ENCODE assay signal across 8 cellular contexts in genomic region chr15:65832549-65833364, GRCh38. TPM values are rescaled to one million over a fixed set of nuclear protein-coding genes. Genes with fewer than 3 reads are reported as not detected.
DNase-seq lines count a peak whose midpoint lies in the region; ATAC-seq and TF ChIP-seq lines count a peak whose summit lies in the region.

No MANE protein-coding gene starts in this region.

- H3K4me1 ChIP-seq in effector memory CD4-positive, alpha-beta T cell (ENCODE audit: control insufficient read depth, insufficient read depth, low read length, poor library complexity, severe bottlenecking): peaks cover 51% of the 10 kb centered on the region

- H3K4me3 ChIP-seq in effector memory CD4-positive, alpha-beta T cell (ENCODE audit: insufficient read depth, low read depth, low read length, poor library complexity, severe bottlenecking): peak overlapping the region; percentile 11
- H3K4me3 ChIP-seq in lower leg skin (ENCODE audit: low read depth, poor library complexity, severe bottlenecking): no peak overlapping the region

- no peaks in the 10 kb centered on the region for H3K27me3 ChIP-seq in effector memory CD4-positive, alpha-beta T cell (replicated peaks; ENCODE audit: control insufficient read depth, insufficient read depth, low read length, poor library complexity, severe bottlenecking)

- WGBS in lower leg skin, 2 donors: 3 to 4% methylated on average over 8 of the region's 8 CpGs

- H3K36me3 ChIP-seq in effector memory CD4-positive, alpha-beta T cell (ENCODE audit: control insufficient read depth, insufficient read depth, low read length): no peaks in the 10 kb centered on the region

- no peak for TF ChIP-seq CTCF in lower leg skin (IDR thresholded peaks at IDR 0.05)

- no peaks in the 10 kb centered on the region for H3K9me3 ChIP-seq in effector memory CD4-positive, alpha-beta T cell (ENCODE audit: control insufficient read depth, low read length)

- DNase-seq in CD1c-positive myeloid dendritic cell (ENCODE audit: extremely low spot score) (peak; percentile 84), NCI-H748 (lab: John Stamatoyannopoulos, UW; ENCODE audit: unreplicated experiment) (peak; percentile 99), lower leg skin (ENCODE audit: low spot score in 2 of 2) (peak; percentile 90 to 95)
- DNase-seq in activated CD8-positive, alpha-beta memory T cell treated with anti-CD3 and anti-CD28 coated beads for 24 hours: peak; percentile 78
- DNase-seq in effector memory CD4-positive, alpha-beta T cell: peak; percentile 37 to 55 (median 39)
- DNase-seq in stimulated activated CD4-positive, alpha-beta T cell treated with anti-CD3 and anti-CD28 coated beads, TNF-alpha, amount 100 ng/mL, for 1 hour (ENCODE audit: low read depth in 3 of 3, low spot score in 1 of 3): peak; percentile 8 to 20 (median 15)

- peak overlapping the region; percentile 64 for H3K27ac ChIP-seq in effector memory CD4-positive, alpha-beta T cell (ENCODE audit: insufficient read depth, low read length, poor library complexity, severe bottlenecking)

- TF ChIP-seq POLR2A in lower leg skin (IDR thresholded peaks at IDR 0.05): no peak

- ATAC-seq in HG03442 (IDR thresholded peaks at IDR 0.05; ENCODE audit: unreplicated experiment) (peak; percentile 50), HG03045 (IDR thresholded peaks at IDR 0.05; ENCODE audit: unreplicated experiment) (no peak)

- intact Hi-C loops in lower leg skin (cut with DNase I; ENCODE audit: low total_unique reads): loop anchor here (5.0 kb wide), 1 partner anchor 1890 kb away; no protein-coding TSS in a partner anchor

RNA-seq across cellular contexts. Expression of gene RAB11A, which starts 36.5 kb away (rescaled TPM):
- total RNA-seq in lower leg skin: 100 to 1,000 TPM; 451 to 676 (median 466) TPM

RNA-seq across cellular contexts. Expression of gene DENND4A, which starts 40.7 kb away (rescaled TPM):
- total RNA-seq in lower leg skin: 10 to 100 TPM in 3 of 4 donors, 1 to 10 TPM in 1; 7.4 to 16.4 (median 13.3) TPM

Comparison
In these comparisons a context has a peak if more than half of its experiments do, and no peak if none do; other contexts are left out.
1. DNase-seq: peak in every context shown above with its lines; median percentile 99 in NCI-H748; 92 in lower leg skin; 84 in CD1c-positive myeloid dendritic cell; 78 in activated CD8-positive, alpha-beta memory T cell treated with anti-CD3 and anti-CD28 coated beads for 24 hours; 39 in effector memory CD4-positive, alpha-beta T cell; 15 in stimulated activated CD4-positive, alpha-beta T cell treated with anti-CD3 and anti-CD28 coated beads, TNF-alpha, amount 100 ng/mL, for 1 hour.